Comparison of ENCODE assay signal across 32 cellular contexts in genomic region chr10:107554351-107554750, GRCh38.
"Had no signal": no experiment of that assay in that cellular context is flagged by ENCODE, and none has a peak within 500 bp of the region (broad histone marks: within the 10 kb centered on the region; RNA-seq: fewer than 3 reads in every experiment).

No MANE protein-coding gene starts in this region.

- H3K4me2 ChIP-seq: smooth muscle cell had no signal

- H2AFZ ChIP-seq: parathyroid adenoma had no signal

- H3K4me3 Mint-ChIP-seq: activated CD4-positive, alpha-beta memory T cell treated with anti-CD3 and anti-CD28 coated beads, Interleukin-2, amount 10 ng/mL, durations not matched to agents 7 days and 5 days; activated CD4-positive, alpha-beta T cell treated with anti-CD3 and anti-CD28 coated beads, Interleukin-2, amount 10 ng/mL, durations not matched to agents 7 days and 5 days; activated T-cell treated with anti-CD3 and anti-CD28 coated beads, Interleukin-2, amount 50 U/mL, for 24 hours; dendritic cell treated with granulocyte-macrophage colony-stimulating factor and Interleukin-4, amounts not matched to agents 40 ng/mL and 50 ng/mL, for 4 days; endodermal cell; immature natural killer cell; nephron progenitor cell; T-helper 17 cell had no signal

- H3K4me1 ChIP-seq: breast epithelium, heart left ventricle, parathyroid adenoma, psoas muscle, testis had no signal

- H3K79me2 ChIP-seq: parathyroid adenoma had no signal

- H3K9ac ChIP-seq: parathyroid adenoma had no signal

- H3K27ac Mint-ChIP-seq: activated CD4-positive, alpha-beta memory T cell treated with anti-CD3 and anti-CD28 coated beads, Interleukin-2, amount 10 ng/mL, durations not matched to agents 7 days and 5 days; activated CD4-positive, alpha-beta T cell treated with anti-CD3 and anti-CD28 coated beads, Interleukin-2, amount 10 ng/mL, durations not matched to agents 7 days and 5 days; activated T-cell treated with anti-CD3 and anti-CD28 coated beads, Interleukin-2, amount 50 U/mL, for 24 hours; dendritic cell treated with granulocyte-macrophage colony-stimulating factor and Interleukin-4, amounts not matched to agents 40 ng/mL and 50 ng/mL, for 4 days; endodermal cell; immature natural killer cell; nephron progenitor cell; T-helper 17 cell had no signal

- H3K4me1 Mint-ChIP-seq: activated CD4-positive, alpha-beta memory T cell treated with anti-CD3 and anti-CD28 coated beads, Interleukin-2, amount 10 ng/mL, durations not matched to agents 7 days and 5 days; activated CD4-positive, alpha-beta T cell treated with anti-CD3 and anti-CD28 coated beads, Interleukin-2, amount 10 ng/mL, durations not matched to agents 7 days and 5 days; endodermal cell; immature natural killer cell; nephron progenitor cell; T-helper 17 cell had no signal

- DNase-seq: activated CD4-positive, alpha-beta memory T cell treated with anti-CD3 and anti-CD28 coated beads, Interleukin-2, amount 10 ng/mL, durations not matched to agents 7 days and 5 days; activated CD4-positive, alpha-beta T cell treated with anti-CD3 and anti-CD28 coated beads for 1 hour; activated CD4-positive, alpha-beta T cell treated with anti-CD3 and anti-CD28 coated beads, Interleukin-2, amount 10 ng/mL, durations not matched to agents 7 days and 5 days; activated CD8-positive, alpha-beta memory T cell treated with anti-CD3 and anti-CD28 coated beads, Interleukin-2, amount 50 U/mL, for 48 hours; activated gamma-delta T cell; activated naive CD4-positive, alpha-beta T cell treated with anti-CD3 and anti-CD28 coated beads, Interleukin-2, amount 50 U/mL, for 16 hours; activated T-cell treated with anti-CD3 and anti-CD28 coated beads, Interleukin-2, amount 50 U/mL, for 24 hours; amygdala; central memory CD4-positive, alpha-beta T cell; endodermal cell; foreskin fibroblast; heart left ventricle; hypothalamus; immature natural killer cell; kidney; left colon; nephron progenitor cell; psoas muscle; sigmoid colon; stimulated activated CD4-positive, alpha-beta T cell treated with anti-CD3 and anti-CD28 coated beads, Interleukin-15, amount 100 ng/mL, for 24 hours; stimulated activated CD4-positive, alpha-beta T cell treated with anti-CD3 and anti-CD28 coated beads, Interleukin-2, amount 100 ng/mL, for 24 hours; stimulated activated naive CD4-positive, alpha-beta T cell treated with Interleukin-2 at 50 U/mL for 16 hours; T-helper 17 cell; T1000; testis; transverse colon had no signal

- H3K4me3 ChIP-seq: breast epithelium, heart left ventricle, psoas muscle, sigmoid colon, smooth muscle cell, testis, transverse colon had no signal

- H3K36me3 ChIP-seq: breast epithelium, heart left ventricle, neutrophil, sigmoid colon, transverse colon had no signal

- H3K27me3 ChIP-seq: breast epithelium, heart left ventricle, neutrophil, sigmoid colon, testis, transverse colon had no signal

- H3K9me3 ChIP-seq: breast epithelium, neutrophil, psoas muscle, sigmoid colon, testis had no signal

- H3K27ac ChIP-seq: breast epithelium, heart left ventricle, neutrophil, parathyroid adenoma, psoas muscle, sigmoid colon, testis, transverse colon had no signal

- H3K27me3 Mint-ChIP-seq: activated CD4-positive, alpha-beta memory T cell treated with anti-CD3 and anti-CD28 coated beads, Interleukin-2, amount 10 ng/mL, durations not matched to agents 7 days and 5 days; activated CD4-positive, alpha-beta T cell treated with anti-CD3 and anti-CD28 coated beads, Interleukin-2, amount 10 ng/mL, durations not matched to agents 7 days and 5 days; activated T-cell treated with anti-CD3 and anti-CD28 coated beads, Interleukin-2, amount 50 U/mL, for 24 hours; dendritic cell treated with granulocyte-macrophage colony-stimulating factor and Interleukin-4, amounts not matched to agents 40 ng/mL and 50 ng/mL, for 4 days; T-helper 17 cell had no signal

- ATAC-seq: esophagus mucosa, heart left ventricle, left colon, psoas muscle, T-helper 17 cell had no signal
